1 cellular context compared by ENCODE assay signal in the genomic region with DNA sequence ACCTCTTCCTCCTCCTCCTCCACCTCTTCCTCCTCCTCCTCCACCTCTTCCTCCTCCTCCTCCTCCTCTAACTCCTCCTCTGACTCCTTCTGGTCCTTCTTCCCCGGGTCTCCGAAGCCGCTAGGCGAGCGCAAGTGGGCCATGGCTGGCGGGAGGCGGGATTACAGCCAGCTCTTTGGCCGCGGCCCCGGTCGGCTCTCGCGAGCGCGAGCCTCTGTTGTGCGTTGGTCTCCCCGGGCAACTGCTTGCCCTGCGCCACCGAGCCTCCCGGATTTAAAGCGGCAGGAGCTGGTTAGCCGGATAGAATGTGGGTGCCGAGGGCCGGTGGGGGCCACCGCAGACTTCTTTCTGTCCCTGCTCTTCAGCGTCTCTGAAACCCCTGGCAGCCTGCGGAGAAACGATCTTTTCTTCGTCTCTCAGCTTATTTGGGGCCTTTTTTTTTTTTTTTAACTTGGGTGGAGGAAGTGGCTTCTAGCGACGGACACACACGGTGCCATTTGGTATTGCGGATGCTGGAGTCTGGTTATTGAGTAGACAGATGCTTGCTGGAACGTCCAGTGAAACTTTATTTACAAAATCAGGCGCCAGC.
TF ChIP-seq lines count a peak whose summit lies in the region.

A gene (minus strand): TSS at position 165 of the 589 bp plus-strand sequence. CDS start 22 bp downstream, at position 143.

TF ChIP-seq in HepG2, 621 proteins besides CTCF, POLR2A, EP300 and RAD21 (continued from another document and continues in another):
- TF ChIP-seq, protein P1, sequence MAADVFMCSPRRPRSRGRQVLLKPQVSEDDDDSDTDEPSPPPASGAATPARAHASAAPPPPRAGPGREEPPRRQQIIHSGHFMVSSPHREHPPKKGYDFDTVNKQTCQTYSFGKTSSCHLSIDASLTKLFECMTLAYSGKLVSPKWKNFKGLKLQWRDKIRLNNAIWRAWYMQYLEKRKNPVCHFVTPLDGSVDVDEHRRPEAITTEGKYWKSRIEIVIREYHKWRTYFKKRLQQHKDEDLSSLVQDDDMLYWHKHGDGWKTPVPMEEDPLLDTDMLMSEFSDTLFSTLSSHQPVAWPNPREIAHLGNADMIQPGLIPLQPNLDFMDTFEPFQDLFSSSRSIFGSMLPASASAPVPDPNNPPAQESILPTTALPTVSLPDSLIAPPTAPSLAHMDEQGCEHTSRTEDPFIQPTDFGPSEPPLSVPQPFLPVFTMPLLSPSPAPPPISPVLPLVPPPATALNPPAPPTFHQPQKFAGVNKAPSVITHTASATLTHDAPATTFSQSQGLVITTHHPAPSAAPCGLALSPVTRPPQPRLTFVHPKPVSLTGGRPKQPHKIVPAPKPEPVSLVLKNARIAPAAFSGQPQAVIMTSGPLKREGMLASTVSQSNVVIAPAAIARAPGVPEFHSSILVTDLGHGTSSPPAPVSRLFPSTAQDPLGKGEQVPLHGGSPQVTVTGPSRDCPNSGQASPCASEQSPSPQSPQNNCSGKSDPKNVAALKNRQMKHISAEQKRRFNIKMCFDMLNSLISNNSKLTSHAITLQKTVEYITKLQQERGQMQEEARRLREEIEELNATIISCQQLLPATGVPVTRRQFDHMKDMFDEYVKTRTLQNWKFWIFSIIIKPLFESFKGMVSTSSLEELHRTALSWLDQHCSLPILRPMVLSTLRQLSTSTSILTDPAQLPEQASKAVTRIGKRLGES (CRISPR knock-in tag; IDR thresholded peaks at IDR 0.05; ENCODE audit: borderline replicate concordance) = no peak
- TF ChIP-seq FOXJ3 (CRISPR knock-in tag; IDR thresholded peaks at IDR 0.05; ENCODE audit: borderline replicate concordance) (peak; percentile 90), NCOA5 (CRISPR knock-in tag; IDR thresholded peaks at IDR 0.05) (no peak), ZNF317 (CRISPR knock-in tag; IDR thresholded peaks at IDR 0.05) (no peak), RXRA (CRISPR knock-in tag; IDR thresholded peaks at IDR 0.05) (no peak), HMGA1 (CRISPR knock-in tag; conservative IDR thresholded peaks at IDR 0.05) (no peak), ZNF781 (CRISPR knock-in tag; IDR thresholded peaks at IDR 0.05; ENCODE audit: borderline replicate concordance, not compliant biosample characterization) (no peak), ZNF790 (CRISPR knock-in tag; IDR thresholded peaks at IDR 0.05; ENCODE audit: borderline replicate concordance) (no peak), NR3C1 (CRISPR knock-in tag; IDR thresholded peaks at IDR 0.05) (no peak), NKX3-1 (CRISPR knock-in tag; IDR thresholded peaks at IDR 0.05) (no peak), ZSCAN21 (CRISPR knock-in tag; IDR thresholded peaks at IDR 0.05; ENCODE audit: borderline replicate concordance) (no peak), ZKSCAN8 (CRISPR knock-in tag; IDR thresholded peaks at IDR 0.05; ENCODE audit: borderline replicate concordance) (no peak), NFYB (CRISPR knock-in tag; IDR thresholded peaks at IDR 0.05) (no peak), NR2F6 (IDR thresholded peaks at IDR 0.05) (no peak), NR2F6 (CRISPR knock-in tag; IDR thresholded peaks at IDR 0.05) (0 out of 2 replicates have a peak, but pooled peaks have one; percentile 24), HDAC6 (IDR thresholded peaks at IDR 0.05; ENCODE audit: low read depth, low read length) (no peak), HNRNPL (IDR thresholded peaks at IDR 0.05; ENCODE audit: low read depth, low read length) (no peak), GFI1 (CRISPR knock-in tag; IDR thresholded peaks at IDR 0.05; ENCODE audit: borderline replicate concordance) (no peak), CHD2 (IDR thresholded peaks at IDR 0.05; ENCODE audit: low read depth, low read length) (peak; percentile 96), ZBTB42 (CRISPR knock-in tag; IDR thresholded peaks at IDR 0.05) (no peak), ZNF205 (CRISPR knock-in tag; IDR thresholded peaks at IDR 0.05) (no peak), WIZ (CRISPR knock-in tag; IDR thresholded peaks at IDR 0.05) (no peak), ZNF83 (CRISPR knock-in tag; IDR thresholded peaks at IDR 0.05; ENCODE audit: borderline replicate concordance) (no peak), IKZF1 (IDR thresholded peaks at IDR 0.05) (no peak), IRF2 (CRISPR knock-in tag; IDR thresholded peaks at IDR 0.05) (peak; percentile 48; the same call in 1 of the 2 replicates), KDM1A (CRISPR knock-in tag; IDR thresholded peaks at IDR 0.05) (no peak), ZNF33A (CRISPR knock-in tag; IDR thresholded peaks at IDR 0.05; ENCODE audit: borderline replicate concordance) (no peak), ZNF589 (CRISPR knock-in tag; conservative IDR thresholded peaks at IDR 0.05) (no peak), TGIF2 (CRISPR knock-in tag; IDR thresholded peaks at IDR 0.05) (no peak), POLR2G (IDR thresholded peaks at IDR 0.05; ENCODE audit: low read depth, low read length) (peak; percentile 84), JUND (CRISPR knock-in tag; IDR thresholded peaks at IDR 0.05) (no peak)
- TF ChIP-seq, protein P2, sequence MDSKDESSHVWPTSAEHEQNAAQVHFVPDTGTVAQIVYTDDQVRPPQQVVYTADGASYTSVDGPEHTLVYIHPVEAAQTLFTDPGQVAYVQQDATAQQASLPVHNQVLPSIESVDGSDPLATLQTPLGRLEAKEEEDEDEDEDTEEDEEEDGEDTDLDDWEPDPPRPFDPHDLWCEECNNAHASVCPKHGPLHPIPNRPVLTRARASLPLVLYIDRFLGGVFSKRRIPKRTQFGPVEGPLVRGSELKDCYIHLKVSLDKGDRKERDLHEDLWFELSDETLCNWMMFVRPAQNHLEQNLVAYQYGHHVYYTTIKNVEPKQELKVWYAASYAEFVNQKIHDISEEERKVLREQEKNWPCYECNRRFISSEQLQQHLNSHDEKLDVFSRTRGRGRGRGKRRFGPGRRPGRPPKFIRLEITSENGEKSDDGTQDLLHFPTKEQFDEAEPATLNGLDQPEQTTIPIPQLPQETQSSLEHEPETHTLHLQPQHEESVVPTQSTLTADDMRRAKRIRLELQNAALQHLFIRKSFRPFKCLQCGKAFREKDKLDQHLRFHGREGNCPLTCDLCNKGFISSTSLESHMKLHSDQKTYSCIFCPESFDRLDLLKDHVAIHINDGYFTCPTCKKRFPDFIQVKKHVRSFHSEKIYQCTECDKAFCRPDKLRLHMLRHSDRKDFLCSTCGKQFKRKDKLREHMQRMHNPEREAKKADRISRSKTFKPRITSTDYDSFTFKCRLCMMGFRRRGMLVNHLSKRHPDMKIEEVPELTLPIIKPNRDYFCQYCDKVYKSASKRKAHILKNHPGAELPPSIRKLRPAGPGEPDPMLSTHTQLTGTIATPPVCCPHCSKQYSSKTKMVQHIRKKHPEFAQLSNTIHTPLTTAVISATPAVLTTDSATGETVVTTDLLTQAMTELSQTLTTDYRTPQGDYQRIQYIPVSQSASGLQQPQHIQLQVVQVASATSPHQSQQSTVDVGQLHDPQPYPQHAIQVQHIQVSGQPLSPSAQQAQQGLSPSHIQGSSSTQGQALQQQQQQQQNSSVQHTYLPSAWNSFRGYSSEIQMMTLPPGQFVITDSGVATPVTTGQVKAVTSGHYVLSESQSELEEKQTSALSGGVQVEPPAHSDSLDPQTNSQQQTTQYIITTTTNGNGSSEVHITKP (CRISPR knock-in tag; IDR thresholded peaks at IDR 0.05; ENCODE audit: low read depth) = no peak
- TF ChIP-seq, protein P3, sequence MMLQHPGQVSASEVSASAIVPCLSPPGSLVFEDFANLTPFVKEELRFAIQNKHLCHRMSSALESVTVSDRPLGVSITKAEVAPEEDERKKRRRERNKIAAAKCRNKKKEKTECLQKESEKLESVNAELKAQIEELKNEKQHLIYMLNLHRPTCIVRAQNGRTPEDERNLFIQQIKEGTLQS (CRISPR knock-in tag; IDR thresholded peaks at IDR 0.05) = no peak
- TF ChIP-seq, protein P4, sequence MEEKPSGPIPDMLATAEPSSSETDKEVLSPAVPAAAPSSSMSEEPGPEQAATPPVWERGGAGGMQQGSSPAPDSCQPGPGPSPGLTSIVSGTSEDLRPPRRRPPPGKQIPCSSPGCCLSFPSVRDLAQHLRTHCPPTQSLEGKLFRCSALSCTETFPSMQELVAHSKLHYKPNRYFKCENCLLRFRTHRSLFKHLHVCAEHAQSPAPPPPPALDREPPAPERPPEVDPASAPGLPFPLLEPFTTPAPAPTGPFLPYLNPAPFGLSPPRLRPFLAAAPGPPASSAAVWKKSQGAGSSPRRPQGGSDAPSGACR (CRISPR knock-in tag; IDR thresholded peaks at IDR 0.05) = no peak
- TF ChIP-seq, protein P5, sequence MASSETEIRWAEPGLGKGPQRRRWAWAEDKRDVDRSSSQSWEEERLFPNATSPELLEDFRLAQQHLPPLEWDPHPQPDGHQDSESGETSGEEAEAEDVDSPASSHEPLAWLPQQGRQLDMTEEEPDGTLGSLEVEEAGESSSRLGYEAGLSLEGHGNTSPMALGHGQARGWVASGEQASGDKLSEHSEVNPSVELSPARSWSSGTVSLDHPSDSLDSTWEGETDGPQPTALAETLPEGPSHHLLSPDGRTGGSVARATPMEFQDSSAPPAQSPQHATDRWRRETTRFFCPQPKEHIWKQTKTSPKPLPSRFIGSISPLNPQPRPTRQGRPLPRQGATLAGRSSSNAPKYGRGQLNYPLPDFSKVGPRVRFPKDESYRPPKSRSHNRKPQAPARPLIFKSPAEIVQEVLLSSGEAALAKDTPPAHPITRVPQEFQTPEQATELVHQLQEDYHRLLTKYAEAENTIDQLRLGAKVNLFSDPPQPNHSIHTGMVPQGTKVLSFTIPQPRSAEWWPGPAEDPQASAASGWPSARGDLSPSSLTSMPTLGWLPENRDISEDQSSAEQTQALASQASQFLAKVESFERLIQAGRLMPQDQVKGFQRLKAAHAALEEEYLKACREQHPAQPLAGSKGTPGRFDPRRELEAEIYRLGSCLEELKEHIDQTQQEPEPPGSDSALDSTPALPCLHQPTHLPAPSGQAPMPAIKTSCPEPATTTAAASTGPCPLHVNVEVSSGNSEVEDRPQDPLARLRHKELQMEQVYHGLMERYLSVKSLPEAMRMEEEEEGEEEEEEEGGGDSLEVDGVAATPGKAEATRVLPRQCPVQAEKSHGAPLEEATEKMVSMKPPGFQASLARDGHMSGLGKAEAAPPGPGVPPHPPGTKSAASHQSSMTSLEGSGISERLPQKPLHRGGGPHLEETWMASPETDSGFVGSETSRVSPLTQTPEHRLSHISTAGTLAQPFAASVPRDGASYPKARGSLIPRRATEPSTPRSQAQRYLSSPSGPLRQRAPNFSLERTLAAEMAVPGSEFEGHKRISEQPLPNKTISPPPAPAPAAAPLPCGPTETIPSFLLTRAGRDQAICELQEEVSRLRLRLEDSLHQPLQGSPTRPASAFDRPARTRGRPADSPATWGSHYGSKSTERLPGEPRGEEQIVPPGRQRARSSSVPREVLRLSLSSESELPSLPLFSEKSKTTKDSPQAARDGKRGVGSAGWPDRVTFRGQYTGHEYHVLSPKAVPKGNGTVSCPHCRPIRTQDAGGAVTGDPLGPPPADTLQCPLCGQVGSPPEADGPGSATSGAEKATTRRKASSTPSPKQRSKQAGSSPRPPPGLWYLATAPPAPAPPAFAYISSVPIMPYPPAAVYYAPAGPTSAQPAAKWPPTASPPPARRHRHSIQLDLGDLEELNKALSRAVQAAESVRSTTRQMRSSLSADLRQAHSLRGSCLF (CRISPR knock-in tag; IDR thresholded peaks at IDR 0.05; ENCODE audit: borderline replicate concordance) = no peak
- TF ChIP-seq, protein P6, sequence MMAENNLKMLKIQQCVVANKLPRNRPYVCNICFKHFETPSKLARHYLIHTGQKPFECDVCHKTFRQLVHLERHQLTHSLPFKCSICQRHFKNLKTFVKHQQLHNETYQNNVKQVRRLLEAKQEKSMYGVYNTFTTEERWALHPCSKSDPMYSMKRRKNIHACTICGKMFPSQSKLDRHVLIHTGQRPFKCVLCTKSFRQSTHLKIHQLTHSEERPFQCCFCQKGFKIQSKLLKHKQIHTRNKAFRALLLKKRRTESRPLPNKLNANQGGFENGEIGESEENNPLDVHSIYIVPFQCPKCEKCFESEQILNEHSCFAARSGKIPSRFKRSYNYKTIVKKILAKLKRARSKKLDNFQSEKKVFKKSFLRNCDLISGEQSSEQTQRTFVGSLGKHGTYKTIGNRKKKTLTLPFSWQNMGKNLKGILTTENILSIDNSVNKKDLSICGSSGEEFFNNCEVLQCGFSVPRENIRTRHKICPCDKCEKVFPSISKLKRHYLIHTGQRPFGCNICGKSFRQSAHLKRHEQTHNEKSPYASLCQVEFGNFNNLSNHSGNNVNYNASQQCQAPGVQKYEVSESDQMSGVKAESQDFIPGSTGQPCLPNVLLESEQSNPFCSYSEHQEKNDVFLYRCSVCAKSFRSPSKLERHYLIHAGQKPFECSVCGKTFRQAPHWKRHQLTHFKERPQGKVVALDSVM (CRISPR knock-in tag; IDR thresholded peaks at IDR 0.05) = no peak
- TF ChIP-seq, protein P7, sequence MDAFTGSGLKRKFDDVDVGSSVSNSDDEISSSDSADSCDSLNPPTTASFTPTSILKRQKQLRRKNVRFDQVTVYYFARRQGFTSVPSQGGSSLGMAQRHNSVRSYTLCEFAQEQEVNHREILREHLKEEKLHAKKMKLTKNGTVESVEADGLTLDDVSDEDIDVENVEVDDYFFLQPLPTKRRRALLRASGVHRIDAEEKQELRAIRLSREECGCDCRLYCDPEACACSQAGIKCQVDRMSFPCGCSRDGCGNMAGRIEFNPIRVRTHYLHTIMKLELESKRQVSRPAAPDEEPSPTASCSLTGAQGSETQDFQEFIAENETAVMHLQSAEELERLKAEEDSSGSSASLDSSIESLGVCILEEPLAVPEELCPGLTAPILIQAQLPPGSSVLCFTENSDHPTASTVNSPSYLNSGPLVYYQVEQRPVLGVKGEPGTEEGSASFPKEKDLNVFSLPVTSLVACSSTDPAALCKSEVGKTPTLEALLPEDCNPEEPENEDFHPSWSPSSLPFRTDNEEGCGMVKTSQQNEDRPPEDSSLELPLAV (CRISPR knock-in tag; conservative IDR thresholded peaks at IDR 0.05; ENCODE audit: low read depth) = no peak
- TF ChIP-seq, protein P8, sequence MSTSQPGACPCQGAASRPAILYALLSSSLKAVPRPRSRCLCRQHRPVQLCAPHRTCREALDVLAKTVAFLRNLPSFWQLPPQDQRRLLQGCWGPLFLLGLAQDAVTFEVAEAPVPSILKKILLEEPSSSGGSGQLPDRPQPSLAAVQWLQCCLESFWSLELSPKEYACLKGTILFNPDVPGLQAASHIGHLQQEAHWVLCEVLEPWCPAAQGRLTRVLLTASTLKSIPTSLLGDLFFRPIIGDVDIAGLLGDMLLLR (CRISPR knock-in tag; IDR thresholded peaks at IDR 0.05) = no peak
- TF ChIP-seq, protein P9, sequence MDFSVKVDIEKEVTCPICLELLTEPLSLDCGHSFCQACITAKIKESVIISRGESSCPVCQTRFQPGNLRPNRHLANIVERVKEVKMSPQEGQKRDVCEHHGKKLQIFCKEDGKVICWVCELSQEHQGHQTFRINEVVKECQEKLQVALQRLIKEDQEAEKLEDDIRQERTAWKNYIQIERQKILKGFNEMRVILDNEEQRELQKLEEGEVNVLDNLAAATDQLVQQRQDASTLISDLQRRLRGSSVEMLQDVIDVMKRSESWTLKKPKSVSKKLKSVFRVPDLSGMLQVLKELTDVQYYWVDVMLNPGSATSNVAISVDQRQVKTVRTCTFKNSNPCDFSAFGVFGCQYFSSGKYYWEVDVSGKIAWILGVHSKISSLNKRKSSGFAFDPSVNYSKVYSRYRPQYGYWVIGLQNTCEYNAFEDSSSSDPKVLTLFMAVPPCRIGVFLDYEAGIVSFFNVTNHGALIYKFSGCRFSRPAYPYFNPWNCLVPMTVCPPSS (IDR thresholded peaks at IDR 0.05) = no peak
- TF ChIP-seq, protein P10, sequence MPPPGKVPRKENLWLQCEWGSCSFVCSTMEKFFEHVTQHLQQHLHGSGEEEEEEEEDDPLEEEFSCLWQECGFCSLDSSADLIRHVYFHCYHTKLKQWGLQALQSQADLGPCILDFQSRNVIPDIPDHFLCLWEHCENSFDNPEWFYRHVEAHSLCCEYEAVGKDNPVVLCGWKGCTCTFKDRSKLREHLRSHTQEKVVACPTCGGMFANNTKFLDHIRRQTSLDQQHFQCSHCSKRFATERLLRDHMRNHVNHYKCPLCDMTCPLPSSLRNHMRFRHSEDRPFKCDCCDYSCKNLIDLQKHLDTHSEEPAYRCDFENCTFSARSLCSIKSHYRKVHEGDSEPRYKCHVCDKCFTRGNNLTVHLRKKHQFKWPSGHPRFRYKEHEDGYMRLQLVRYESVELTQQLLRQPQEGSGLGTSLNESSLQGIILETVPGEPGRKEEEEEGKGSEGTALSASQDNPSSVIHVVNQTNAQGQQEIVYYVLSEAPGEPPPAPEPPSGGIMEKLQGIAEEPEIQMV (CRISPR knock-in tag; IDR thresholded peaks at IDR 0.05; ENCODE audit: low read depth) = no peak
